ENCODE assay signal across 13 cellular contexts in the genomic region with DNA sequence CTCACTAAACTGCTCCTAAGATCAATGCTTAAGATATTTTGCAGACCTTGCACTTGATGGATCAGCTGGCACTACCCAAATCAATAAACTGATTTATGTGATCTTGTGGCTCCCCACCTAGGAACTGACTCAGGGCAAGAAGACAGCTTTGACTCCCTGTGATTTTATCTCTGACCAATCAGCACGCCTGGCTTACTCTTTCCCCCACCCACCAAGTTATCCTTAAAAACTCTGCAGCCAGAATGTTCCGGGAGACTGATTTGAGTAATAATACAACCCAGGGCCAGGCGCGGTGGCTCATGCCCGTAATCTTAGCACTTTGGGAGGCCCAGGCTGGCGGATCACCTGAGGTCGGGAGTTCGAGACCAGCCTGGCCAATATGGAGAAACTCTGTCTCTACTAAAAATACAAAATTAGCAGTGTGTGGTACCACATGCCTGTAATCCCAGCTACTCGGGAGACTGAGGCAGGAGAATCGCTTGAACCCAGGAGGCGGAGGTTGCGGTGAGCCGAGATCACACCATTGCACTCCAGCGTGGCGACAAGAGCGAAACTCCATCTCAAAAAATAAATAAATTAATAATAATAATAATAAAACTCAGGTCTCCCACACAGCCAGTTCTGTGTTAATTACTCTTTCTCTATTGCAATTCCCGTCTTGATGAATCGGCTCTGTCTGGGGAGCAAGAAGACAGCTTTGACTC. TPM values are rescaled to one million over a fixed set of nuclear protein-coding genes. Genes with fewer than 3 reads are reported as not detected.
DNase-seq lines count a peak whose midpoint lies in the region; ATAC-seq, FAIRE-seq and TF ChIP-seq lines count a peak whose summit lies in the region.
"Had no signal": no experiment of that assay in that cellular context is flagged by ENCODE, and none has a peak within 500 bp of the region (broad histone marks: within the 10 kb centered on the region; RNA-seq: fewer than 3 reads in every experiment).

No MANE protein-coding gene starts in this region.

- H2AFZ ChIP-seq in endothelial cell of umbilical vein (ENCODE audit: low read depth, low read length) = no peak overlapping the region

- CTCF ChIA-PET in endothelial cell of umbilical vein (lab: Charles Lee) = interaction anchor here (1.0 to 3.7 kb wide), 3 partner anchors 11 to 105 kb away, joined by 5 to 21 read pairs (median 5); partner anchors contain the start of gene MORN3

- H4K20me1 ChIP-seq in endothelial cell of umbilical vein (replicated peaks; ENCODE audit: control insufficient read depth, extremely low read depth, insufficient read depth, low read length) = no peaks in the 10 kb centered on the region

- no TSS peak for BruUV-seq in endothelial cell of umbilical vein (replicated peaks; lab: Mats Ljungman, UMichigan)

- H3K27me3 Mint-ChIP-seq in type B pancreatic cell = no peaks in the 10 kb centered on the region

- peak; percentile 30 for DNase-seq in stimulated activated CD4-positive, alpha-beta T cell treated with anti-CD3 and anti-CD28 coated beads, Interleukin-4, amount 100 ng/mL, for 24 hours
- no peak for DNase-seq in stimulated activated CD4-positive, alpha-beta T cell treated with anti-CD3 and anti-CD28 coated beads, Interleukin-4, amount 100 ng/mL, for 4 hours
- peak; percentile 39 to 62 for DNase-seq in activated CD4-positive, alpha-beta T cell treated with anti-CD3 and anti-CD28 coated beads, Interleukin-2, amount 50 U/mL, for 48 hours
- DNase-seq in endothelial cell of umbilical vein (ENCODE audit: low read depth, low spot score) (no peak), type B pancreatic cell (ENCODE audit: extremely low spot score, unreplicated experiment) (no peak), SJCRH30 (no peak), NOMO-1 treated with DMSO at 0.1 percent for 48 hours (lab: John Stamatoyannopoulos, UW; ENCODE audit: unreplicated experiment) (no peak)
- DNase-seq: brain microvascular endothelial cell; left ventricle myocardium inferior; NCI-H2081 treated with DMSO at 0.1 percent for 48 hours; stimulated activated naive CD4-positive, alpha-beta T cell had no signal

- no peak overlapping the region for H3K9ac ChIP-seq in endothelial cell of umbilical vein (replicated peaks; ENCODE audit: extremely low read depth, insufficient read depth, low read length)
- H3K9ac ChIP-seq: KMS-11 had no signal

- H3K79me2 ChIP-seq in endothelial cell of umbilical vein (ENCODE audit: control insufficient read depth, insufficient read depth, low read length) = no peaks in the 10 kb centered on the region

- no peak overlapping the region for H3K4me3 ChIP-seq in endothelial cell of umbilical vein (replicated peaks in 1 of 3; ENCODE audit: insufficient read depth in 1 of 3, low read depth in 1 of 3, low read length in 3 of 3)
- no peak overlapping the region for H3K4me3 ChIP-seq in SJCRH30

- H3K9me3 Mint-ChIP-seq in type B pancreatic cell = no peaks in the 10 kb centered on the region

- peak; percentile 46 for FAIRE-seq in endothelial cell of umbilical vein (lab: Jason Lieb, UNC)

- POLR2A ChIA-PET in endothelial cell of umbilical vein (lab: Charles Lee) = no interaction called here

- H3K4me1 ChIP-seq in endothelial cell of umbilical vein (ENCODE audit: control insufficient read depth, extremely low read depth, insufficient read depth, low read length) (peaks cover 12% of the 10 kb centered on the region), SJCRH30 (0 out of 2 replicates have a peak, but pooled peaks cover 2% of the 10 kb centered on the region)

- intact Hi-C loops in endothelial cell of umbilical vein (cut with micrococcal nuclease) = loop anchor here (1.0 kb wide), 1 partner anchor 28 kb away; no protein-coding TSS in a partner anchor

- H3K27me3 ChIP-seq in endothelial cell of umbilical vein (ENCODE audit: control insufficient read depth in 2 of 2, insufficient read depth in 2 of 2, low read length in 2 of 2) (no peaks in the 10 kb centered on the region), SJCRH30 (no peaks in the 10 kb centered on the region)
- H3K27me3 ChIP-seq: brain microvascular endothelial cell had no signal

- H3K4me2 ChIP-seq in endothelial cell of umbilical vein (ENCODE audit: insufficient read depth, low read length) = no peak overlapping the region
- H3K4me2 ChIP-seq: KMS-11 had no signal

- H3K9me3 ChIP-seq in endothelial cell of umbilical vein (replicated peaks; ENCODE audit: control insufficient read depth, insufficient read depth, low read length) (no peaks in the 10 kb centered on the region), SJCRH30 (replicated peaks) (no peaks in the 10 kb centered on the region)
- H3K9me3 ChIP-seq: left ventricle myocardium inferior had no signal

- H3K27ac ChIP-seq in endothelial cell of umbilical vein (ENCODE audit: insufficient read depth, low read depth, low read length) (no peak overlapping the region), SJCRH30 (no peak overlapping the region)
- H3K27ac ChIP-seq: brain microvascular endothelial cell, KMS-11 had no signal

- peaks cover 17% of the 10 kb centered on the region for H3K4me1 Mint-ChIP-seq in type B pancreatic cell (ENCODE audit: unreplicated experiment)

- TF ChIP-seq POLR2A in endothelial cell of umbilical vein (IDR thresholded peaks at IDR 0.05; ENCODE audit: low read depth, low read length) = no peak

- H3K4me3 Mint-ChIP-seq in type B pancreatic cell = peak overlapping the region; percentile 7

- no peak overlapping the region for H3K27ac Mint-ChIP-seq in type B pancreatic cell

- no peaks in the 10 kb centered on the region for H3K9me1 ChIP-seq in endothelial cell of umbilical vein (replicated peaks; ENCODE audit: control insufficient read depth, extremely low read depth, insufficient read depth, low read length)

- no peak for ATAC-seq in HG03520 (IDR thresholded peaks at IDR 0.05; ENCODE audit: unreplicated experiment)

- dilution Hi-C loops in endothelial cell of umbilical vein (cut with MboI; ENCODE audit: extremely low pct_ligation_motif_present, low sequenced_read_pairs) = no loop called here

- H3K36me3 ChIP-seq in endothelial cell of umbilical vein (ENCODE audit: control insufficient read depth in 2 of 2, extremely low read depth in 1 of 2, insufficient read depth in 2 of 2, low read length in 2 of 2) (no peaks in the 10 kb centered on the region), SJCRH30 (no peaks in the 10 kb centered on the region)
- H3K36me3 ChIP-seq: brain microvascular endothelial cell, left ventricle myocardium inferior had no signal

- TF ChIP-seq CTCF in endothelial cell of umbilical vein (IDR thresholded peaks at IDR 0.05; ENCODE audit: extremely low read depth in 1 of 2, insufficient read depth in 1 of 2, low read depth in 1 of 2, low read length in 2 of 2) = no peak
- TF ChIP-seq CTCF in type B pancreatic cell (conservative IDR thresholded peaks at IDR 0.05) = no peak

- H3K36me3 Mint-ChIP-seq in type B pancreatic cell = no peaks in the 10 kb centered on the region

TF ChIP-seq in endothelial cell of umbilical vein, 7 proteins besides CTCF, POLR2A, EP300 and RAD21 (continues in another document):
- no peak for TF ChIP-seq MYC (IDR thresholded peaks at IDR 0.05; ENCODE audit: low read depth, low read length)
- TF ChIP-seq POLR2AphosphoS5 (IDR thresholded peaks at IDR 0.05; ENCODE audit: insufficient read depth, low read depth, low read length) = no peak
- no peak for TF ChIP-seq JUN (IDR thresholded peaks at IDR 0.05; ENCODE audit: borderline replicate concordance, insufficient read depth, insufficient read length, low read depth)
- TF ChIP-seq FOS (IDR thresholded peaks at IDR 0.05; ENCODE audit: borderline replicate concordance, insufficient read depth, low read length) = no peak
- TF ChIP-seq GATA2 (IDR thresholded peaks at IDR 0.05; ENCODE audit: insufficient read depth, insufficient read length, low read depth, low read length) = no peak

RNA-seq across cellular contexts. Expression of gene MORN3, which starts 12.0 kb away (rescaled TPM):
- 0.62 and 0.73 TPM in 2 replicates for total RNA-seq in endothelial cell of umbilical vein
- polyA plus RNA-seq in endothelial cell of umbilical vein = 0.30 and 0.66 TPM in 2 replicates
- 0.49 and 0.69 TPM in 2 replicates for polyA plus RNA-seq in endothelial cell of umbilical vein (2011; cell fraction: cytosol; rRNA removed)
- 0.35 and 0.41 TPM in 2 replicates for polyA plus RNA-seq in endothelial cell of umbilical vein (2011; cell fraction: nucleus; rRNA removed)
- polyA plus RNA-seq in endothelial cell of umbilical vein (2012) = 0.54 and 0.55 TPM in 2 replicates
- 0.17 and 0.68 TPM in 2 replicates for polyA minus RNA-seq in endothelial cell of umbilical vein
- polyA minus RNA-seq in endothelial cell of umbilical vein (2011; cell fraction: cytosol; rRNA and poly(A)+ RNA removed) = not detected
- 0.19 TPM in 1 of 2 replicates, not detected in the other for polyA minus RNA-seq in endothelial cell of umbilical vein (2011; cell fraction: nucleus; rRNA and poly(A)+ RNA removed)
- 0.80 and 0.83 TPM in 2 replicates for total RNA-seq in type B pancreatic cell (ENCODE audit: low replicate concordance)
- total RNA-seq in SJCRH30 (2014; rRNA removed; shearing (Covaris generic)) = 0.68 and 0.75 TPM in 2 replicates
- total RNA-seq: left ventricle myocardium inferior had no signal

RNA-seq across cellular contexts. Expression of gene ORAI1, which starts 31.1 kb away (rescaled TPM):
- total RNA-seq in endothelial cell of umbilical vein (29.0 and 30.5 TPM in 2 replicates), type B pancreatic cell (ENCODE audit: low replicate concordance) (10.5 and 12.9 TPM in 2 replicates)
- polyA plus RNA-seq in endothelial cell of umbilical vein = 65.4 and 104 TPM in 2 replicates
- polyA plus RNA-seq in endothelial cell of umbilical vein (2011; cell fraction: cytosol; rRNA removed) = 35.9 and 44.2 TPM in 2 replicates
- 10.6 and 10.9 TPM in 2 replicates for polyA plus RNA-seq in endothelial cell of umbilical vein (2011; cell fraction: nucleus; rRNA removed)
- polyA plus RNA-seq in endothelial cell of umbilical vein (2012) = 25.6 and 35.9 TPM in 2 replicates
- polyA minus RNA-seq in endothelial cell of umbilical vein = 25.9 and 38.2 TPM in 2 replicates
- polyA minus RNA-seq in endothelial cell of umbilical vein (2011; cell fraction: cytosol; rRNA and poly(A)+ RNA removed) = 54.7 TPM
- polyA minus RNA-seq in endothelial cell of umbilical vein (2011; cell fraction: nucleus; rRNA and poly(A)+ RNA removed) = 7.0 and 12.5 TPM in 2 replicates
- 11.5 and 12.2 TPM in 2 replicates for total RNA-seq in SJCRH30 (2014; rRNA removed; shearing (Covaris generic))

RNA-seq across cellular contexts. Expression of gene TMEM120B, which starts 55.1 kb away (rescaled TPM):
- total RNA-seq in endothelial cell of umbilical vein (12.8 and 15.9 TPM in 2 replicates), type B pancreatic cell (ENCODE audit: low replicate concordance) (11.3 and 14.0 TPM in 2 replicates)
- polyA plus RNA-seq in endothelial cell of umbilical vein = 10.4 and 13.5 TPM in 2 replicates
- 7.9 and 8.4 TPM in 2 replicates for polyA plus RNA-seq in endothelial cell of umbilical vein (2011; cell fraction: cytosol; rRNA removed)
- 31.4 and 38.0 TPM in 2 replicates for polyA plus RNA-seq in endothelial cell of umbilical vein (2011; cell fraction: nucleus; rRNA removed)
- polyA plus RNA-seq in endothelial cell of umbilical vein (2012) = 7.2 and 9.6 TPM in 2 replicates
- 18.8 and 21.0 TPM in 2 replicates for polyA minus RNA-seq in endothelial cell of umbilical vein
- 16.1 TPM for polyA minus RNA-seq in endothelial cell of umbilical vein (2011; cell fraction: cytosol; rRNA and poly(A)+ RNA removed)
- 9.2 and 9.3 TPM in 2 replicates for polyA minus RNA-seq in endothelial cell of umbilical vein (2011; cell fraction: nucleus; rRNA and poly(A)+ RNA removed)
- 23.9 and 25.5 TPM in 2 replicates for total RNA-seq in SJCRH30 (2014; rRNA removed; shearing (Covaris generic))

Comparison
In these comparisons a context has a peak if more than half of its experiments do, and no peak if none do; other contexts are left out.
1. DNase-seq: peak in stimulated activated CD4-positive, alpha-beta T cell treated with anti-CD3 and anti-CD28 coated beads, Interleukin-4, amount 100 ng/mL, for 24 hours (single experiment) and activated CD4-positive, alpha-beta T cell treated with anti-CD3 and anti-CD28 coated beads, Interleukin-2, amount 50 U/mL, for 48 hours (2 of 2); none in stimulated activated CD4-positive, alpha-beta T cell treated with anti-CD3 and anti-CD28 coated beads, Interleukin-4, amount 100 ng/mL, for 4 hours (0 of 2), endothelial cell of umbilical vein (single experiment), type B pancreatic cell (single experiment), SJCRH30 (0 of 2) and NOMO-1 treated with DMSO at 0.1 percent for 48 hours (single experiment).